In genomic region chr2:8633186-8633734, GRCh38 we compare ENCODE assay signal across 22 cellular contexts. TPM values are rescaled to one million over a fixed set of nuclear protein-coding genes. Genes with fewer than 3 reads are reported as not detected.
DNase-seq lines count a peak whose midpoint lies in the region; ATAC-seq and TF ChIP-seq lines count a peak whose summit lies in the region.
"Had no signal": no experiment of that assay in that cellular context is flagged by ENCODE, and none has a peak within 500 bp of the region (broad histone marks: within the 10 kb centered on the region; RNA-seq: fewer than 3 reads in every experiment).

No MANE protein-coding gene starts in this region.

- H3K4me2 ChIP-seq in BLaER1 treated with 17β-estradiol and CSF1 and Interleukin-3, amounts not matched to agents 10 nM and 100 nM: peak overlapping the region; percentile 2 to 87 (median 67); a peak in 19 of 22 replicates
- peak overlapping the region; percentile 34; the same call in 1 of the 2 replicates for H3K4me2 ChIP-seq in PC-3 (ENCODE audit: low read length)
- H3K4me2 ChIP-seq in skeletal muscle satellite cell (ENCODE audit: low read length): peak overlapping the region; percentile 60
- H3K4me2 ChIP-seq: PC-9 had no signal

- no peak overlapping the region for H3K4me3 ChIP-seq in BLaER1 treated with 17β-estradiol and CSF1 and Interleukin-3, amounts not matched to agents 10 nM and 100 nM
- H3K4me3 ChIP-seq in PC-3 (ENCODE audit: low read length) (no peak overlapping the region), liver (ENCODE audit: low read depth in 1 of 3, low read length in 3 of 3) (no peak overlapping the region), skeletal muscle satellite cell (ENCODE audit: low read length) (no peak overlapping the region), colonic mucosa (no peak overlapping the region)
- H3K4me3 ChIP-seq: PC-9, skin epidermis had no signal

- H3K9me2 ChIP-seq in PC-3 (replicated peaks; ENCODE audit: low read length): no peaks in the 10 kb centered on the region

- H3K36me3 ChIP-seq in BLaER1 treated with 17β-estradiol and CSF1 and Interleukin-3, amounts not matched to agents 10 nM and 100 nM: no peaks in the 10 kb centered on the region
- no peaks in the 10 kb centered on the region for H3K36me3 ChIP-seq in PC-3 (ENCODE audit: low read depth, low read length)
- no peaks in the 10 kb centered on the region for H3K36me3 ChIP-seq in liver (ENCODE audit: control insufficient read depth in 4 of 4, insufficient read depth in 3 of 4, low read depth in 1 of 4, low read length in 3 of 4)
- no peaks in the 10 kb centered on the region for H3K36me3 ChIP-seq in skeletal muscle satellite cell (ENCODE audit: insufficient read depth, low read length)
- no peaks in the 10 kb centered on the region for H3K36me3 ChIP-seq in colonic mucosa

- H3K9me3 ChIP-seq in BLaER1 treated with 17β-estradiol and CSF1 and Interleukin-3, amounts not matched to agents 10 nM and 100 nM (replicated peaks in 1 of 11): no peaks in the 10 kb centered on the region
- H3K9me3 ChIP-seq in PC-3 (ENCODE audit: low read length) (no peaks in the 10 kb centered on the region), liver (ENCODE audit: control insufficient read depth in 4 of 4, low read length in 3 of 4) (no peaks in the 10 kb centered on the region), skeletal muscle satellite cell (replicated peaks; ENCODE audit: low read length) (no peaks in the 10 kb centered on the region), colonic mucosa (no peaks in the 10 kb centered on the region)

- no peaks in the 10 kb centered on the region for H3F3A ChIP-seq in PC-3 (ENCODE audit: low read length, unreplicated experiment)

- no peak for DNase-seq in PC-3
- no peak for DNase-seq in colonic mucosa
- DNase-seq in NCI-H748 (lab: John Stamatoyannopoulos, UW; ENCODE audit: unreplicated experiment): no peak
- DNase-seq in NCI-H1092 treated with DMSO at 0.1 percent for 48 hours (lab: John Stamatoyannopoulos, UW): no peak
- DNase-seq: activated CD4-positive, alpha-beta memory T cell treated with anti-CD3 and anti-CD28 coated beads, Interleukin-2, amount 10 ng/mL, durations not matched to agents 7 days and 5 days; activated naive CD4-positive, alpha-beta T cell treated with Interleukin-2 at 50 U/mL for 16 hours; activated T-cell treated with anti-CD3 and anti-CD28 coated beads, Interleukin-2, amount 50 U/mL, for 1 hour; anterior cingulate cortex; endodermal cell; glutamatergic neuron; KBM-7; NCI-H1694; NCI-H2227 treated with DMSO at 0.1 percent for 48 hours; PC-9; stimulated activated CD4-positive, alpha-beta T cell treated with anti-CD3 and anti-CD28 coated beads, Interleukin-4, amount 100 ng/mL, for 1 hour; substantia nigra had no signal

- no peaks in the 10 kb centered on the region for H4K20me1 ChIP-seq in BLaER1 treated with 17β-estradiol and CSF1 and Interleukin-3, amounts not matched to agents 10 nM and 100 nM
- no peaks in the 10 kb centered on the region for H4K20me1 ChIP-seq in PC-3 (ENCODE audit: low read length)

- no peak overlapping the region for H2AFZ ChIP-seq in PC-3 (ENCODE audit: low read length)
- H2AFZ ChIP-seq: parathyroid adenoma, PC-9 had no signal

- ATAC-seq in PC-3: no peak
- ATAC-seq: WTC11 had no signal

- BruUV-seq in PC-3 (replicated peaks; lab: Mats Ljungman, UMichigan): no TSS peak

- 48% methylated on average over 7 of the region's 7 CpGs for WGBS in liver

- TF ChIP-seq CTCF in PC-3 (conservative IDR thresholded peaks at IDR 0.05; ENCODE audit: low read depth, low read length) (no peak), liver (IDR thresholded peaks at IDR 0.05; ENCODE audit: low read depth, low read length, missing input control) (no peak), colonic mucosa (IDR thresholded peaks at IDR 0.05) (no peak)

- H3K27ac ChIP-seq in BLaER1 treated with 17β-estradiol and CSF1 and Interleukin-3, amounts not matched to agents 10 nM and 100 nM: peak overlapping the region in 1 of 11 experiments; percentile 31; a peak in 2 of 22 replicates
- H3K27ac ChIP-seq in PC-3 (ENCODE audit: low read length): no peak overlapping the region
- H3K27ac ChIP-seq in liver (ENCODE audit: low read depth in 1 of 2, low read length in 2 of 2): peak overlapping the region; percentile 68 to 75
- H3K27ac ChIP-seq in colonic mucosa: no peak overlapping the region
- H3K27ac ChIP-seq: parathyroid adenoma, PC-9, skin epidermis had no signal

- peaks cover 28 to 55% (median 49%) of the 10 kb centered on the region in 10 experiments for H3K4me1 ChIP-seq in BLaER1 treated with 17β-estradiol and CSF1 and Interleukin-3, amounts not matched to agents 10 nM and 100 nM
- H3K4me1 ChIP-seq in PC-3 (ENCODE audit: insufficient read depth, low read length) (peaks cover 6% of the 10 kb centered on the region; the same call in 1 of the 2 replicates), liver (ENCODE audit: control insufficient read depth in 4 of 4, insufficient read depth in 4 of 4, low read length in 3 of 4) (peaks cover 7 to 32% (median 22%) of the 10 kb centered on the region in 4 donors), skeletal muscle satellite cell (ENCODE audit: control insufficient read depth, insufficient read depth, low read length) (peaks cover 20% of the 10 kb centered on the region), colonic mucosa (no peaks in the 10 kb centered on the region)

- H3K79me2 ChIP-seq in PC-3 (ENCODE audit: low read length): no peaks in the 10 kb centered on the region
- H3K79me2 ChIP-seq: parathyroid adenoma had no signal

- intact Hi-C loops in PC-3 (cut with micrococcal nuclease) (no loop called here), colonic mucosa (cut with DNase I) (loop anchor here (5.0 kb wide), 1 partner anchor 39 kb away; no protein-coding TSS in a partner anchor)

- CTCF ChIA-PET in PC-3 (lab: Charles Lee): no interaction called here

- POLR2A ChIA-PET in PC-3 (lab: Charles Lee; ENCODE audit: unreplicated experiment): no interaction called here

- H3K9ac ChIP-seq in BLaER1 treated with 17β-estradiol and CSF1 and Interleukin-3, amounts not matched to agents 10 nM and 100 nM: no peak overlapping the region
- H3K9ac ChIP-seq in PC-3 (ENCODE audit: low read length) (no peak overlapping the region), liver (ENCODE audit: low read depth in 1 of 2, low read length in 2 of 2) (peak overlapping the region in 1 of 2 donors; percentile 24), skeletal muscle satellite cell (ENCODE audit: low read depth, low read length) (no peak overlapping the region), colonic mucosa (ENCODE audit: low read depth in 2 of 2, low read length in 2 of 2) (no peak overlapping the region)
- H3K9ac ChIP-seq: parathyroid adenoma had no signal

- TF ChIP-seq RAD21 in liver (IDR thresholded peaks at IDR 0.05): no peak

- H3K27me3 ChIP-seq in BLaER1 treated with 17β-estradiol and CSF1 and Interleukin-3, amounts not matched to agents 10 nM and 100 nM: no peaks in the 10 kb centered on the region
- no peaks in the 10 kb centered on the region for H3K27me3 ChIP-seq in PC-3 (ENCODE audit: low read length)
- H3K27me3 ChIP-seq in liver (ENCODE audit: control insufficient read depth in 4 of 4, insufficient read depth in 4 of 4, low read length in 3 of 4): no peaks in the 10 kb centered on the region
- peaks cover 4% of the 10 kb centered on the region for H3K27me3 ChIP-seq in skeletal muscle satellite cell (ENCODE audit: control insufficient read depth, insufficient read depth, low read length)
- no peaks in the 10 kb centered on the region for H3K27me3 ChIP-seq in colonic mucosa

TF ChIP-seq in liver, 16 proteins besides CTCF, POLR2A, EP300 and RAD21:
- TF ChIP-seq RXRA (IDR thresholded peaks at IDR 0.05): no peak
- TF ChIP-seq FOXA2 (IDR thresholded peaks at IDR 0.05): no peak
- no peak for TF ChIP-seq NR2F2 (IDR thresholded peaks at IDR 0.05)
- no peak for TF ChIP-seq REST (IDR thresholded peaks at IDR 0.05)
- no peak for TF ChIP-seq MAX (IDR thresholded peaks at IDR 0.05)
- no peak for TF ChIP-seq SP1 (IDR thresholded peaks at IDR 0.05)
- no peak for TF ChIP-seq HNF4G (IDR thresholded peaks at IDR 0.05)
- no peak for TF ChIP-seq EGR1 (IDR thresholded peaks at IDR 0.05; ENCODE audit: low read depth in 2 of 2)
- no peak for TF ChIP-seq YY1 (IDR thresholded peaks at IDR 0.05)
- TF ChIP-seq ATF3 (IDR thresholded peaks at IDR 0.05): no peak
- TF ChIP-seq TAF1 (conservative IDR thresholded peaks at IDR 0.05): no peak

RNA-seq across cellular contexts. Expression of gene ID2, which starts 48.6 kb away (rescaled TPM):
- 92.1 and 93.3 TPM in 2 replicates for total RNA-seq in PC-3 (2014; rRNA removed)
- 100 to 1,000 TPM; 216 to 274 TPM for total RNA-seq in liver
- polyA plus RNA-seq in liver: 100 to 1,000 TPM; 149 to 488 TPM
- total RNA-seq in skeletal muscle satellite cell (2012; rRNA removed): 81.1 and 89.3 TPM in 2 replicates
- 100 to 1,000 TPM in 1 of 2 donors, 10 to 100 TPM in 1; 100.0 to 108 TPM for total RNA-seq in colonic mucosa

Comparison
In these comparisons a context has a peak if more than half of its experiments do, and no peak if none do; other contexts are left out.
1. H3K27ac ChIP-seq: peak in liver (2 of 2); none in PC-3 (single experiment) and colonic mucosa (single experiment).
2. Peak in every context shown above with its lines, with median percentiles within 50 percentile points of each other: H3K4me2 ChIP-seq.